1 cellular context compared by ENCODE assay signal in genomic region chr15:74954515-74954914, GRCh38.
TF ChIP-seq lines count a peak whose summit lies in the region.

No MANE protein-coding gene starts in this region.

TF ChIP-seq in endothelial cell of umbilical vein, 7 proteins besides CTCF, POLR2A, EP300 and RAD21:
- TF ChIP-seq POLR2AphosphoS5 (IDR thresholded peaks at IDR 0.05; ENCODE audit: insufficient read depth, low read depth, low read length) = peak; percentile 23
- peak; percentile 65 for TF ChIP-seq GATA2 (IDR thresholded peaks at IDR 0.05; ENCODE audit: insufficient read depth, insufficient read length, low read depth, low read length)
- TF ChIP-seq MYC (IDR thresholded peaks at IDR 0.05; ENCODE audit: low read depth, low read length) = no peak
- TF ChIP-seq FOS (IDR thresholded peaks at IDR 0.05; ENCODE audit: borderline replicate concordance, insufficient read depth, low read length) = peak; percentile 10
